Comparison of ENCODE assay signal across 22 cellular contexts in the genomic region with DNA sequence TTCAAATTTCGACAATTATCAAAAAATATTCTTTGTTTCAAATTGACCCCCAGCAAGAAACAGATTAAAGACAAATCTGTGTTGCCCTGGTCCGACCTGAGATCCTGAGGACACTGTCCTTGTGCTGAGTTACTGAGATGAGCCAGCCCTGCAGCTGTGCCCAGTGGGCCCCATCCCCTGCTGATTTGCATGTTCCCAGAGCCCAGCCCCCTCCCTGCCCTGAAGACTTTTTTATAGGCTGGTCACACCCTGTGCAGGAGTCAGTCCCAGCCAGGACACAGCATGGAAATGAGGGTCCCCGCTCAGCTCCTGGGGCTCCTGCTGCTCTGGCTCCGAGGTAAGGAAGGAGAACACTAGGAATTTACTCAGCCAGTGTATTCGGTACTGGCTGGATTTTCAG. TPM values are rescaled to one million over a fixed set of nuclear protein-coding genes. Genes with fewer than 3 reads are reported as not detected.
DNase-seq lines count a peak whose midpoint lies in the region; ATAC-seq, FAIRE-seq and TF ChIP-seq lines count a peak whose summit lies in the region.
"Had no signal": no experiment of that assay in that cellular context is flagged by ENCODE, and none has a peak within 500 bp of the region (broad histone marks: within the 10 kb centered on the region; RNA-seq: fewer than 3 reads in every experiment).

No MANE protein-coding gene starts in this region.

- FAIRE-seq in H54 (lab: Jason Lieb, UNC): no peak

- no peak overlapping the region for H2BK120ac ChIP-seq in mesendoderm (ENCODE audit: low read depth, low read length)

- no peaks in the 10 kb centered on the region for H3K36me3 Mint-ChIP-seq in GM23338 (ENCODE audit: low read depth)
- H3K36me3 Mint-ChIP-seq in glutamatergic neuron (ENCODE audit: unreplicated experiment): no peaks in the 10 kb centered on the region
- H3K36me3 Mint-ChIP-seq: naive thymus-derived CD4-positive, alpha-beta T cell had no signal

- H2AFZ ChIP-seq in GM23338: peak overlapping the region; percentile 47; the same call in 1 of the 2 replicates

- no peak overlapping the region for H2BK15ac ChIP-seq in mesendoderm (replicated peaks; ENCODE audit: low read depth)

- no peak for TF ChIP-seq POLR2A in H54 (IDR thresholded peaks at IDR 0.05; ENCODE audit: low read depth, low read length)

- peak; percentile 90 for ATAC-seq in GM23338
- ATAC-seq: effector memory CD8-positive, alpha-beta T cell; naive thymus-derived CD4-positive, alpha-beta T cell had no signal

- H3K27ac ChIP-seq in GM23338 (ENCODE audit: low read depth) (no peak overlapping the region), SJCRH30 (no peak overlapping the region), mesendoderm (ENCODE audit: low read depth, low read length) (no peak overlapping the region)
- H3K27ac ChIP-seq: prostate gland, stomach, uterus had no signal

- H3K27me3 ChIP-seq in GM23338 (ENCODE audit: insufficient read depth) (no peaks in the 10 kb centered on the region), SJCRH30 (no peaks in the 10 kb centered on the region), mesendoderm (ENCODE audit: insufficient read depth, low read length, poor library complexity) (no peaks in the 10 kb centered on the region)
- H3K27me3 ChIP-seq: uterus had no signal

- H3K9me3 Mint-ChIP-seq in GM23338: no peaks in the 10 kb centered on the region; the same call in 2 of the 3 replicates
- H3K9me3 Mint-ChIP-seq in glutamatergic neuron (ENCODE audit: unreplicated experiment): no peaks in the 10 kb centered on the region
- H3K9me3 Mint-ChIP-seq: effector memory CD8-positive, alpha-beta T cell; naive thymus-derived CD4-positive, alpha-beta T cell had no signal

- H3K4me3 Mint-ChIP-seq in GM23338: peak overlapping the region; percentile 17; the same call in 1 of the 3 replicates
- no peak overlapping the region for H3K4me3 Mint-ChIP-seq in glutamatergic neuron (ENCODE audit: unreplicated experiment)
- H3K4me3 Mint-ChIP-seq: naive thymus-derived CD4-positive, alpha-beta T cell had no signal

- TF ChIP-seq CTCF in GM23338 (conservative IDR thresholded peaks at IDR 0.05; ENCODE audit: low read depth in 2 of 2) (no peak), glutamatergic neuron (IDR thresholded peaks at IDR 0.05; ENCODE audit: partially characterized antibody, unreplicated experiment) (no peak)

- H2AK5ac ChIP-seq in mesendoderm (ENCODE audit: low read length): no peak overlapping the region

- H3K27ac Mint-ChIP-seq in GM23338: peak overlapping the region; percentile 33; the same call in 1 of the 2 replicates
- no peak overlapping the region for H3K27ac Mint-ChIP-seq in glutamatergic neuron (ENCODE audit: unreplicated experiment)
- H3K27ac Mint-ChIP-seq: effector memory CD8-positive, alpha-beta T cell; naive thymus-derived CD4-positive, alpha-beta T cell had no signal

- H4K8ac ChIP-seq in mesendoderm (ENCODE audit: low read depth, low read length): no peak overlapping the region

- H2BK5ac ChIP-seq in mesendoderm (ENCODE audit: low read length): no peak overlapping the region

- H4K20me1 ChIP-seq in GM23338 (replicated peaks; ENCODE audit: insufficient read depth): no peaks in the 10 kb centered on the region

- H3K56ac ChIP-seq in mesendoderm (ENCODE audit: low read length): no peak overlapping the region

- H3F3A ChIP-seq in GM23338 (replicated peaks; ENCODE audit: low read depth): no peaks in the 10 kb centered on the region

- H3K4me1 Mint-ChIP-seq in GM23338: peaks cover 18% of the 10 kb centered on the region
- no peaks in the 10 kb centered on the region for H3K4me1 Mint-ChIP-seq in glutamatergic neuron (ENCODE audit: low read depth, unreplicated experiment)
- H3K4me1 Mint-ChIP-seq: naive thymus-derived CD4-positive, alpha-beta T cell had no signal

- H3K27me3 Mint-ChIP-seq in GM23338 (ENCODE audit: insufficient read depth, low read depth, poor library complexity): no peaks in the 10 kb centered on the region
- no peaks in the 10 kb centered on the region for H3K27me3 Mint-ChIP-seq in glutamatergic neuron (ENCODE audit: unreplicated experiment)

- no peak overlapping the region for H4K5ac ChIP-seq in mesendoderm (ENCODE audit: low read length)

- H3K4me1 ChIP-seq in GM23338 (ENCODE audit: insufficient read depth) (peaks cover 15% of the 10 kb centered on the region), SJCRH30 (peaks cover 9% of the 10 kb centered on the region; the same call in 1 of the 2 replicates), mesendoderm (ENCODE audit: control insufficient read depth, low read depth, low read length) (no peaks in the 10 kb centered on the region)
- H3K4me1 ChIP-seq: prostate gland, stomach, uterus had no signal

- H3K36me3 ChIP-seq in GM23338 (ENCODE audit: insufficient read depth) (no peaks in the 10 kb centered on the region), SJCRH30 (no peaks in the 10 kb centered on the region), mesendoderm (ENCODE audit: control insufficient read depth, insufficient read depth, low read length) (no peaks in the 10 kb centered on the region)
- H3K36me3 ChIP-seq: prostate gland, stomach, uterus had no signal

- 0 out of 2 replicates have a peak, but pooled peaks cover 3% of the 10 kb centered on the region for H3K9me3 ChIP-seq in SJCRH30 (replicated peaks)
- H3K9me3 ChIP-seq: prostate gland, stomach, uterus had no signal

- H3K4me2 ChIP-seq in GM23338: peak overlapping the region; percentile 29
- H3K4me2 ChIP-seq in mesendoderm (ENCODE audit: low read length): no peak overlapping the region

- H3K79me1 ChIP-seq in mesendoderm (ENCODE audit: low read length): no peaks in the 10 kb centered on the region

- no peak overlapping the region for H3K23ac ChIP-seq in mesendoderm (ENCODE audit: low read length)

- no peak overlapping the region for H3K9ac ChIP-seq in mesendoderm (ENCODE audit: low read length)

- no peak overlapping the region for H3K18ac ChIP-seq in mesendoderm (ENCODE audit: low read length)

- 100% methylated on average over 1 of the region's 5 CpGs for WGBS in mesendoderm (ENCODE audit: extremely low coverage, insufficient coverage, low lambda C conversion rate)

- H3K4ac ChIP-seq in mesendoderm (ENCODE audit: low read depth, low read length): no peak overlapping the region

- H3K4me3 ChIP-seq in GM23338 (no peak overlapping the region), SJCRH30 (no peak overlapping the region), mesendoderm (ENCODE audit: low read length) (no peak overlapping the region)
- H3K4me3 ChIP-seq: prostate gland, stomach, uterus had no signal

- DNase-seq in ELF-1 (ENCODE audit: low read depth, low spot score): peak; percentile 44
- DNase-seq in GM23338 (ENCODE audit: low spot score): peak; percentile 48
- DNase-seq in SJCRH30: peak; percentile 37 to 54
- peak; percentile 20 for DNase-seq in mesendoderm
- DNase-seq in glutamatergic neuron: no peak
- no peak for DNase-seq in stimulated activated CD4-positive, alpha-beta T cell treated with anti-CD3 and anti-CD28 coated beads, Interleukin-4, amount 100 ng/mL, for 4 hours
- no peak for DNase-seq in H54 (ENCODE audit: insufficient read length, low spot score)
- no peak for DNase-seq in SK-N-DZ (ENCODE audit: low spot score)
- DNase-seq: activated CD4-positive, alpha-beta T cell treated with anti-CD3 and anti-CD28 coated beads for 48 hours; activated CD8-positive, alpha-beta memory T cell treated with anti-CD3 and anti-CD28 coated beads, Interleukin-2, amount 50 U/mL, for 48 hours; anterior cingulate cortex; cerebellar nuclear complex; effector memory CD8-positive, alpha-beta T cell; EL; Kasumi-1; naive thymus-derived CD4-positive, alpha-beta T cell; NCI-H1417 treated with DMSO at 0.1 percent for 48 hours; NCI-H226; SIG-M5; stomach; uterus had no signal

- no peaks in the 10 kb centered on the region; the same call in 1 of the 2 replicates for H3K9me2 ChIP-seq in GM23338 (ENCODE audit: insufficient read depth)

- H3K79me2 ChIP-seq in GM23338 (replicated peaks; ENCODE audit: insufficient read depth): no peaks in the 10 kb centered on the region
- H3K79me2 ChIP-seq in mesendoderm (ENCODE audit: control insufficient read depth, insufficient read depth, low read length): no peaks in the 10 kb centered on the region

TF ChIP-seq in GM23338, 12 proteins besides CTCF, POLR2A, EP300 and RAD21 (continues in another document):
- TF ChIP-seq ZNF331 (CRISPR knock-in tag; IDR thresholded peaks at IDR 0.05; ENCODE audit: low read depth): no peak
- TF ChIP-seq, protein P1, sequence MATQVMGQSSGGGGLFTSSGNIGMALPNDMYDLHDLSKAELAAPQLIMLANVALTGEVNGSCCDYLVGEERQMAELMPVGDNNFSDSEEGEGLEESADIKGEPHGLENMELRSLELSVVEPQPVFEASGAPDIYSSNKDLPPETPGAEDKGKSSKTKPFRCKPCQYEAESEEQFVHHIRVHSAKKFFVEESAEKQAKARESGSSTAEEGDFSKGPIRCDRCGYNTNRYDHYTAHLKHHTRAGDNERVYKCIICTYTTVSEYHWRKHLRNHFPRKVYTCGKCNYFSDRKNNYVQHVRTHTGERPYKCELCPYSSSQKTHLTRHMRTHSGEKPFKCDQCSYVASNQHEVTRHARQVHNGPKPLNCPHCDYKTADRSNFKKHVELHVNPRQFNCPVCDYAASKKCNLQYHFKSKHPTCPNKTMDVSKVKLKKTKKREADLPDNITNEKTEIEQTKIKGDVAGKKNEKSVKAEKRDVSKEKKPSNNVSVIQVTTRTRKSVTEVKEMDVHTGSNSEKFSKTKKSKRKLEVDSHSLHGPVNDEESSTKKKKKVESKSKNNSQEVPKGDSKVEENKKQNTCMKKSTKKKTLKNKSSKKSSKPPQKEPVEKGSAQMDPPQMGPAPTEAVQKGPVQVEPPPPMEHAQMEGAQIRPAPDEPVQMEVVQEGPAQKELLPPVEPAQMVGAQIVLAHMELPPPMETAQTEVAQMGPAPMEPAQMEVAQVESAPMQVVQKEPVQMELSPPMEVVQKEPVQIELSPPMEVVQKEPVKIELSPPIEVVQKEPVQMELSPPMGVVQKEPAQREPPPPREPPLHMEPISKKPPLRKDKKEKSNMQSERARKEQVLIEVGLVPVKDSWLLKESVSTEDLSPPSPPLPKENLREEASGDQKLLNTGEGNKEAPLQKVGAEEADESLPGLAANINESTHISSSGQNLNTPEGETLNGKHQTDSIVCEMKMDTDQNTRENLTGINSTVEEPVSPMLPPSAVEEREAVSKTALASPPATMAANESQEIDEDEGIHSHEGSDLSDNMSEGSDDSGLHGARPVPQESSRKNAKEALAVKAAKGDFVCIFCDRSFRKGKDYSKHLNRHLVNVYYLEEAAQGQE (IDR thresholded peaks at IDR 0.05; ENCODE audit: unreplicated experiment): no peak
- no peak for TF ChIP-seq ZNF114 (CRISPR knock-in tag; IDR thresholded peaks at IDR 0.05)
- no peak for TF ChIP-seq EZH2 (IDR thresholded peaks at IDR 0.05; ENCODE audit: low read depth, unreplicated experiment)
- no peak for TF ChIP-seq CREB1 (CRISPR knock-in tag; IDR thresholded peaks at IDR 0.05; ENCODE audit: low read depth)

RNA-seq across cellular contexts. Expression of a gene that starts 31.4 kb away (rescaled TPM):
- total RNA-seq in GM23338 (2014; rRNA removed; shearing (Covaris generic)): 42.5 and 47.1 TPM in 2 replicates
- 114 and 123 TPM in 2 replicates for polyA plus RNA-seq in GM23338 (2016; fragmentation: Nextera tagmentation; extraction: Ambion mirVana)
- 71.6 and 83.1 TPM in 2 replicates for total RNA-seq in SJCRH30 (2014; rRNA removed; shearing (Covaris generic))
- polyA plus RNA-seq in mesendoderm (2013, experiment 1 of 2): 36.8 TPM
- polyA plus RNA-seq in mesendoderm (2013, experiment 2 of 2): 36.0 TPM
- 29.1 TPM for total RNA-seq in glutamatergic neuron (ENCODE audit: unreplicated experiment)
- 27.7 and 29.8 TPM in 2 replicates for polyA plus RNA-seq in SK-N-DZ (2014; cell fraction: cytosol; rRNA removed)
- 59.7 and 66.4 TPM in 2 replicates for polyA plus RNA-seq in SK-N-DZ (2014; cell fraction: nucleus; rRNA removed)

Comparison
In these comparisons a context has a peak if more than half of its experiments do, and no peak if none do; other contexts are left out.
1. DNase-seq: peak in ELF-1 (single experiment), GM23338 (single experiment), SJCRH30 (2 of 2) and mesendoderm (single experiment); none in glutamatergic neuron (single experiment), stimulated activated CD4-positive, alpha-beta T cell treated with anti-CD3 and anti-CD28 coated beads, Interleukin-4, amount 100 ng/mL, for 4 hours (0 of 2), H54 (single experiment) and SK-N-DZ (single experiment).